Comparison of ENCODE assay signal across 8 cellular contexts in genomic region chr14:96039633-96040311, GRCh38. TPM values are rescaled to one million over a fixed set of nuclear protein-coding genes. Genes with fewer than 3 reads are reported as not detected.
DNase-seq lines count a peak whose midpoint lies in the region; ATAC-seq, FAIRE-seq and TF ChIP-seq lines count a peak whose summit lies in the region.

No MANE protein-coding gene starts in this region.

- POLR2A ChIA-PET in GM12878 (lab: Charles Lee) = no interaction called here

- ATAC-seq in GM12878 = no peak
- no peak for ATAC-seq in HG03469 (IDR thresholded peaks at IDR 0.05; ENCODE audit: unreplicated experiment)
- ATAC-seq in HG03025 (IDR thresholded peaks at IDR 0.05; ENCODE audit: low FRiP score, unreplicated experiment) = no peak

- no peak overlapping the region for H3K27ac ChIP-seq in GM12878 (ENCODE audit: control insufficient read depth, insufficient read depth)
- H3K27ac ChIP-seq in skin epidermis = peak overlapping the region in 18 of 21 experiments; percentile 18 to 91 (median 72)

- in situ Hi-C loops in GM12878 (cut with MboI) = no loop called here

- no peaks in the 10 kb centered on the region for H3K36me3 ChIP-seq in GM12878 (ENCODE audit: control insufficient read depth in 2 of 2, insufficient read depth in 2 of 2, low read length in 1 of 2)

- peak overlapping the region; percentile 64 for H3K4me2 ChIP-seq in GM12878 (ENCODE audit: control insufficient read depth, insufficient read depth)

- TF ChIP-seq EP300 in GM12878 (IDR thresholded peaks at IDR 0.05; ENCODE audit: borderline replicate concordance in 1 of 2, control insufficient read depth in 1 of 2, low read depth in 2 of 2, low read length in 2 of 2) = no peak

- SMC1A ChIA-PET in GM12878 (lab: Charles Lee; ENCODE audit: uncharacterized antibody, unreplicated experiment) = no interaction called here

- TF ChIP-seq RAD21 in GM12878 (IDR thresholded peaks at IDR 0.05; ENCODE audit: insufficient read depth, low read depth, low read length) = no peak

- WGBS in GM12878 (ENCODE audit: insufficient coverage, insufficient replicate concordance, low lambda C conversion rate, missing lambda C conversion rate) = 3% methylated on average over 44 of the region's 56 CpGs

- DNase-seq in NCI-H1105 treated with DMSO at 0.1 percent for 48 hours (lab: John Stamatoyannopoulos, UW) (peak; percentile 53), NCI-H1105 (lab: John Stamatoyannopoulos, UW) (no peak), NCI-H2227 treated with DMSO at 0.1 percent for 48 hours (lab: John Stamatoyannopoulos, UW) (peak; percentile 32), GM12878 (ENCODE audit: low read depth, low spot score) (no peak), iPS-NIHi7 (ENCODE audit: extremely low spot score) (peak; percentile 52)

- TF ChIP-seq POLR2A in GM12878 (IDR thresholded peaks at IDR 0.05; ENCODE audit: low read depth, low read length) = no peak

- no peaks in the 10 kb centered on the region for H4K20me1 ChIP-seq in GM12878 (ENCODE audit: control insufficient read depth, insufficient read depth)

- peaks cover 7 to 12% of the 10 kb centered on the region in 2 experiments; a peak in 3 of 4 replicates for H3K27me3 ChIP-seq in GM12878 (replicated peaks in 1 of 2; ENCODE audit: control insufficient read depth in 2 of 2, insufficient read depth in 2 of 2, low read length in 1 of 2)

- no peak overlapping the region; the same call in 1 of the 2 replicates for H2AFZ ChIP-seq in GM12878 (ENCODE audit: control insufficient read depth, low read depth, low read length)

- H3K9me3 ChIP-seq in GM12878 (replicated peaks; ENCODE audit: control insufficient read depth, insufficient read depth, low read length) = no peaks in the 10 kb centered on the region

- FAIRE-seq in GM12878 (lab: Jason Lieb, UNC) = no peak

- no peaks in the 10 kb centered on the region for H3K4me1 ChIP-seq in GM12878 (ENCODE audit: control insufficient read depth, insufficient read depth, low read length)

- peak in 1 of 3 experiments; percentile 5; a peak in 1 of 6 replicates for TF ChIP-seq CTCF in GM12878 (IDR thresholded peaks at IDR 0.05 in 2 of 3, conservative IDR thresholded peaks at IDR 0.05 in 1 of 3; ENCODE audit: control insufficient read depth in 2 of 3, extremely low read depth in 1 of 3, insufficient read depth in 1 of 3, low read depth in 3 of 3, low read length in 3 of 3)

- RAD21 ChIA-PET in GM12878 (lab: Charles Lee; ENCODE audit: unreplicated experiment) = no interaction called here

- no TSS peak for BruUV-seq in GM12878 (replicated peaks; lab: Mats Ljungman, UMichigan)

- intact Hi-C loops in GM12878 (cut with micrococcal nuclease; ENCODE audit: unreplicated experiment) = no loop called here

- CTCF ChIA-PET in GM12878 (lab: Yijun Ruan, JAX) = no interaction called here

- no peaks in the 10 kb centered on the region for H3K79me2 ChIP-seq in GM12878 (ENCODE audit: control insufficient read depth, insufficient read depth, low read length)

- no peak overlapping the region for H3K9ac ChIP-seq in GM12878 (ENCODE audit: control insufficient read depth, insufficient read depth, low read length)

- H3K4me3 ChIP-seq in GM12878 (no peak overlapping the region), skin epidermis (peak overlapping the region; percentile 48 to 75 (median 64))

TF ChIP-seq in GM12878, 131 proteins besides CTCF, POLR2A, EP300 and RAD21:
- TF ChIP-seq SMAD1 (IDR thresholded peaks at IDR 0.05; ENCODE audit: low read depth, partially characterized antibody) (no peak), BHLHE40 (IDR thresholded peaks at IDR 0.05; ENCODE audit: borderline replicate concordance in 1 of 2, low read depth in 2 of 2, low read length in 1 of 2) (peak in 1 of 2 experiments; percentile 5; a peak in 1 of 4 replicates), GATAD2B (conservative IDR thresholded peaks at IDR 0.05; ENCODE audit: low read depth) (0 out of 2 replicates have a peak, but pooled peaks have one; percentile 34)
TF ChIP-seq in GM12878: peak in this region for 2.

RNA-seq across cellular contexts. Expression of gene C14orf132, which starts 0.6 kb away (rescaled TPM):
- 0.24 and 0.42 TPM in 2 replicates for total RNA-seq in GM12878 (2013; cell fraction: nucleolus; rRNA removed)
- under 0.01 TPM in 1 of 2 replicates, not detected in the other for total RNA-seq in GM12878 (2014; rRNA removed)
- total RNA-seq in GM12878 (2014; rRNA removed; fragmentation: Illumina TruSeq; extraction: Trizol) = under 0.01 TPM in 1 of 2 replicates, not detected in the other
- total RNA-seq in GM12878 (2021) = 0.05 and 0.19 TPM in 2 replicates
- 0.09 TPM for polyA plus RNA-seq in GM12878 (2011; ENCODE audit: low read depth)
- polyA plus RNA-seq in GM12878 (2011; rRNA removed) = 1.1 and 1.2 TPM in 2 replicates
- 0.90 and 0.93 TPM in 2 replicates for polyA plus RNA-seq in GM12878 (2011; cell fraction: cytosol; rRNA removed)
- 0.92 and 1.4 TPM in 2 replicates for polyA plus RNA-seq in GM12878 (2011; cell fraction: nucleus; rRNA removed)
- 0.59 and 0.61 TPM in 2 replicates for polyA plus RNA-seq in GM12878 (2012)
- 0.01 TPM in 1 of 2 replicates, not detected in the other for polyA plus RNA-seq in GM12878 (2014; fragmentation: Illumina TruSeq; extraction: Trizol)
- not detected for polyA plus RNA-seq in GM12878 (2014; fragmentation: Nextera tagmentation; extraction: Ambion mirVana)
- 0.01 TPM in 1 of 2 replicates, not detected in the other for polyA plus RNA-seq in GM12878 (2014; rRNA removed)
- under 1 TPM; 0.09 to 0.12 TPM for polyA plus RNA-seq in GM12878 (2016; fragmentation: Nextera tagmentation; extraction: Ambion mirVana)
- polyA minus RNA-seq in GM12878 (2011; rRNA and poly(A)+ RNA removed) = 1.4 and 1.8 TPM in 2 replicates
- polyA minus RNA-seq in GM12878 (2011; cell fraction: cytosol; rRNA and poly(A)+ RNA removed) = 0.27 and 0.73 TPM in 2 replicates
- polyA minus RNA-seq in GM12878 (2011; cell fraction: nucleus; rRNA and poly(A)+ RNA removed) = 0.36 and 0.67 TPM in 2 replicates

Comparison
In these comparisons a context has a peak if more than half of its experiments do, and no peak if none do; other contexts are left out.
1. DNase-seq: peak in NCI-H1105 treated with DMSO at 0.1 percent for 48 hours (single experiment), NCI-H2227 treated with DMSO at 0.1 percent for 48 hours (single experiment) and iPS-NIHi7 (single experiment); none in NCI-H1105 (single experiment) and GM12878 (single experiment).